ENCODE assay signal across 26 cellular contexts in genomic region chr2:134712736-134713495, GRCh38. TPM values are rescaled to one million over a fixed set of nuclear protein-coding genes. Genes with fewer than 3 reads are reported as not detected.
DNase-seq lines count a peak whose midpoint lies in the region; ATAC-seq and TF ChIP-seq lines count a peak whose summit lies in the region.
"Had no signal": no experiment of that assay in that cellular context is flagged by ENCODE, and none has a peak within 500 bp of the region (broad histone marks: within the 10 kb centered on the region; RNA-seq: fewer than 3 reads in every experiment).

No MANE protein-coding gene starts in this region.

- H3K27ac ChIP-seq in GM23338 (ENCODE audit: low read depth), result no peak overlapping the region
- H3K27ac ChIP-seq: brain microvascular endothelial cell, C4-2B, parathyroid adenoma, right atrium auricular region, SK-N-MC had no signal

- peak; percentile 24; the same call in 2 of the 3 replicates for ATAC-seq in GM23338
- peak; percentile 50 for ATAC-seq in activated B cell treated with CpG ODN at 0.5 μM for 24 hours (ENCODE audit: low read depth)
- ATAC-seq in HG03095 (IDR thresholded peaks at IDR 0.05; ENCODE audit: unreplicated experiment), result no peak
- no peak for ATAC-seq in GM21360 (IDR thresholded peaks at IDR 0.05; ENCODE audit: unreplicated experiment)
- ATAC-seq: activated CD8-positive, alpha-beta memory T cell treated with anti-CD3 and anti-CD28 coated beads, Interleukin-2, amount 10 ng/mL, durations not matched to agents 7 days and 5 days; left cardiac atrium had no signal

- no peaks in the 10 kb centered on the region for H4K20me1 ChIP-seq in GM23338 (replicated peaks; ENCODE audit: insufficient read depth)

- no peaks in the 10 kb centered on the region for H3K36me3 ChIP-seq in GM23338 (ENCODE audit: insufficient read depth)
- H3K36me3 ChIP-seq: brain microvascular endothelial cell, right atrium auricular region had no signal

- H3K4me2 ChIP-seq in GM23338, result peak overlapping the region; percentile 52; the same call in 1 of the 2 replicates
- H3K4me2 ChIP-seq: smooth muscle cell had no signal

- CTCF ChIA-PET in activated B cell treated with CpG ODN at 0.5 μM for 24 hours (lab: Charles Lee), result interaction anchor here (0.7 kb wide), 1 partner anchor 70 kb away, joined by 3 read pairs; no protein-coding TSS in a partner anchor

- DNase-seq in CD14-positive monocyte (ENCODE audit: low spot score) (no peak), GM23338 (ENCODE audit: low spot score) (no peak), activated B cell treated with CpG ODN at 0.5 μM for 24 hours (no peak), medulla oblongata (ENCODE audit: extremely low spot score) (peak; percentile 42), foreskin fibroblast (no peak), COLO668 (lab: John Stamatoyannopoulos, UW; ENCODE audit: unreplicated experiment) (no peak)
- DNase-seq: ACHN; activated CD4-positive, alpha-beta T cell treated with anti-CD3 and anti-CD28 coated beads for 48 hours; activated CD8-positive, alpha-beta memory T cell treated with anti-CD3 and anti-CD28 coated beads, Interleukin-2, amount 10 ng/mL, durations not matched to agents 7 days and 5 days; activated T-cell treated with anti-CD3 and anti-CD28 coated beads, Interleukin-2, amount 50 U/mL, for 48 hours; brain microvascular endothelial cell; H9; left cardiac atrium; NCI-H2081 treated with DMSO at 0.1 percent for 48 hours; NCI-H774; RPMI8226; stimulated activated CD4-positive, alpha-beta T cell treated with anti-CD3 and anti-CD28 coated beads, Interleukin-1b, Interleukin-23, amount 100 ng/mL, for 48 hours had no signal

- no peaks in the 10 kb centered on the region for H3K79me2 ChIP-seq in GM23338 (replicated peaks; ENCODE audit: insufficient read depth)
- H3K79me2 ChIP-seq: parathyroid adenoma had no signal

- peaks cover 0 to 7% (median 5%) of the 10 kb centered on the region in 7 donors for H3K9me3 Mint-ChIP-seq in CD14-positive monocyte
- H3K9me3 Mint-ChIP-seq in GM23338, result no peaks in the 10 kb centered on the region
- H3K9me3 Mint-ChIP-seq in activated B cell treated with CpG ODN at 0.5 μM for 24 hours, result no peaks in the 10 kb centered on the region
- H3K9me3 Mint-ChIP-seq: H9, neural crest cell had no signal

- H3K4me1 ChIP-seq in GM23338 (ENCODE audit: insufficient read depth), result peaks cover 38% of the 10 kb centered on the region
- H3K4me1 ChIP-seq: parathyroid adenoma had no signal

- H3K4me1 Mint-ChIP-seq in CD14-positive monocyte (peaks cover 22% of the 10 kb centered on the region), GM23338 (peaks cover 36% of the 10 kb centered on the region), activated B cell treated with CpG ODN at 0.5 μM for 24 hours (peaks cover 49% of the 10 kb centered on the region)

- H3K27me3 ChIP-seq in GM23338 (ENCODE audit: insufficient read depth), result peaks cover 32% of the 10 kb centered on the region

- H3K4me3 Mint-ChIP-seq in CD14-positive monocyte, result peak overlapping the region; percentile 48 to 91
- no peak overlapping the region for H3K4me3 Mint-ChIP-seq in GM23338
- peak overlapping the region; percentile 57 for H3K4me3 Mint-ChIP-seq in activated B cell treated with CpG ODN at 0.5 μM for 24 hours
- H3K4me3 Mint-ChIP-seq: activated CD8-positive, alpha-beta memory T cell treated with anti-CD3 and anti-CD28 coated beads, Interleukin-2, amount 10 ng/mL, durations not matched to agents 7 days and 5 days; H9; neural crest cell had no signal

- H2AFZ ChIP-seq in GM23338, result 0 out of 2 replicates have a peak overlapping the region, but pooled peaks have one; percentile 18
- H2AFZ ChIP-seq: parathyroid adenoma had no signal

- intact Hi-C loops in CD14-positive monocyte (cut with micrococcal nuclease), result no loop called here
- intact Hi-C loops in activated B cell treated with CpG ODN at 0.5 μM for 24 hours (cut with micrococcal nuclease), result loop anchor here (2.0 kb wide), 1 partner anchor 70 kb away; no protein-coding TSS in a partner anchor

- H3K4me3 ChIP-seq in GM23338 (no peak overlapping the region), foreskin fibroblast (ENCODE audit: low read depth in 1 of 2, low read length in 2 of 2) (no peak overlapping the region)
- H3K4me3 ChIP-seq: right atrium auricular region, SK-N-MC, smooth muscle cell had no signal

- TF ChIP-seq CTCF in CD14-positive monocyte (IDR thresholded peaks at IDR 0.05) (no peak), GM23338 (conservative IDR thresholded peaks at IDR 0.05; ENCODE audit: low read depth in 2 of 2) (no peak), activated B cell treated with CpG ODN at 0.5 μM for 24 hours (IDR thresholded peaks at IDR 0.05) (no peak), foreskin fibroblast (IDR thresholded peaks at IDR 0.05; ENCODE audit: low read depth, low read length) (no peak)

- H3K36me3 Mint-ChIP-seq in CD14-positive monocyte (peaks cover 0 to 10% of the 10 kb centered on the region in 2 donors), GM23338 (ENCODE audit: low read depth) (no peaks in the 10 kb centered on the region; the same call in 2 of the 3 replicates), activated B cell treated with CpG ODN at 0.5 μM for 24 hours (ENCODE audit: low read depth) (no peaks in the 10 kb centered on the region)

- H3F3A ChIP-seq in GM23338 (replicated peaks; ENCODE audit: low read depth), result no peaks in the 10 kb centered on the region

- POLR2A ChIA-PET in activated B cell treated with CpG ODN at 0.5 μM for 24 hours (lab: Charles Lee), result interaction anchor here (0.6 kb wide), 1 partner anchor 130 kb away, joined by 3 read pairs; no protein-coding TSS in a partner anchor

- H3K27ac Mint-ChIP-seq in CD14-positive monocyte, result peak overlapping the region in 2 of 7 donors; percentile 11 to 32
- no peak overlapping the region for H3K27ac Mint-ChIP-seq in GM23338
- H3K27ac Mint-ChIP-seq in activated B cell treated with CpG ODN at 0.5 μM for 24 hours, result no peak overlapping the region
- H3K27ac Mint-ChIP-seq: activated CD8-positive, alpha-beta memory T cell treated with anti-CD3 and anti-CD28 coated beads, Interleukin-2, amount 10 ng/mL, durations not matched to agents 7 days and 5 days; H9 had no signal

- H3K27me3 Mint-ChIP-seq in CD14-positive monocyte (ENCODE audit: low read depth in 3 of 3) (peaks cover 36 to 51% (median 39%) of the 10 kb centered on the region in 3 donors), GM23338 (ENCODE audit: insufficient read depth, low read depth, poor library complexity) (peaks cover 18% of the 10 kb centered on the region), activated B cell treated with CpG ODN at 0.5 μM for 24 hours (peaks cover 14% of the 10 kb centered on the region)

- no peaks in the 10 kb centered on the region for H3K9me2 ChIP-seq in GM23338 (ENCODE audit: insufficient read depth)

TF ChIP-seq in GM23338, 12 proteins besides CTCF, POLR2A, EP300 and RAD21 (continues in another document):
- TF ChIP-seq CREB1 (CRISPR knock-in tag; IDR thresholded peaks at IDR 0.05; ENCODE audit: low read depth), result no peak
- no peak for TF ChIP-seq EZH2phosphoT487 (IDR thresholded peaks at IDR 0.05; ENCODE audit: unreplicated experiment)
- TF ChIP-seq NANOG (IDR thresholded peaks at IDR 0.05; ENCODE audit: borderline replicate concordance), result no peak

RNA-seq across cellular contexts. Expression of gene TMEM163, which starts 5.9 kb away (rescaled TPM):
- polyA plus RNA-seq in CD14-positive monocyte (not detected), GM23338 (2016; fragmentation: Nextera tagmentation; extraction: Ambion mirVana) (1.3 and 1.8 TPM in 2 replicates)
- total RNA-seq in GM23338 (2014; rRNA removed; shearing (Covaris generic)), result 0.85 and 1.1 TPM in 2 replicates
- 4.4 and 6.0 TPM in 2 replicates for total RNA-seq in activated B cell treated with CpG ODN at 0.5 μM for 24 hours
- total RNA-seq: lung microvascular endothelial cell, smooth muscle cell had no signal

Comparison
In these comparisons a context has a peak if more than half of its experiments do, and no peak if none do; other contexts are left out.
1. ATAC-seq: peak in GM23338 (single experiment) and activated B cell treated with CpG ODN at 0.5 μM for 24 hours (single experiment); none in HG03095 (single experiment) and GM21360 (single experiment).